In the genomic region with DNA sequence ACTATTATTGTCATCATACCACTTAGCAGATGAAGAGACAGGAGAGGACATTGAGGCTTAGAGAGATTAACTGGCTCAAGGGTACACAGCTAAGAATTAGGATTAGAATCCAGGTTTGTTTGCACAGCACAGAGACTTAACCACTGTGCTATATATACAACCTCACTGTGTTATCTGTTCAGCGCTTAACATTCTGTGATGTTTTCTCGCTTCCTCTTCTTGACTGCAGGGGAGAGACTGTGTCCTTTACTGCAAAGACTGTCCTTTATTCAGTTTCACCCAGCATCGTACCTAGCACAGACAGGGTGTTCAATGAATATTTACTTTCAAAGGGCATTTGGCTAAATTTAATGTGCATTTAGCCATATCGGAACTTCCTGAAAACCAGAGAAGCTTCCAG, we compare ENCODE assay signal across 11 cellular contexts.
DNase-seq lines count a peak whose midpoint lies in the region; ATAC-seq and TF ChIP-seq lines count a peak whose summit lies in the region.
"Had no signal": no experiment of that assay in that cellular context is flagged by ENCODE, and none has a peak within 500 bp of the region (broad histone marks: within the 10 kb centered on the region; RNA-seq: fewer than 3 reads in every experiment).

No MANE protein-coding gene starts in this region.

- no peaks in the 10 kb centered on the region for H3K9me3 ChIP-seq in OCI-LY3 (ENCODE audit: insufficient read depth, low read length)

- H3K9ac ChIP-seq in OCI-LY3 (ENCODE audit: low read length): 0 out of 2 replicates have a peak overlapping the region, but pooled peaks have one; percentile 9

- H3K4me3 ChIP-seq in OCI-LY3 (ENCODE audit: low read length): peak overlapping the region; percentile 54

- H3K79me2 ChIP-seq in OCI-LY3 (ENCODE audit: low read length): no peaks in the 10 kb centered on the region

- peaks cover 61% of the 10 kb centered on the region for H3K4me1 ChIP-seq in OCI-LY3 (ENCODE audit: low read length)

- H3K36me3 ChIP-seq in OCI-LY3 (replicated peaks; ENCODE audit: low read depth, low read length): no peaks in the 10 kb centered on the region

- H3K27me3 ChIP-seq in OCI-LY3 (ENCODE audit: low read depth, low read length): no peaks in the 10 kb centered on the region

- ATAC-seq in GM18520 (IDR thresholded peaks at IDR 0.05; ENCODE audit: unreplicated experiment): peak; percentile 98
- peak; percentile 99 for ATAC-seq in GM21390 (IDR thresholded peaks at IDR 0.05; ENCODE audit: unreplicated experiment)
- peak; percentile 94 for ATAC-seq in HG03066 (IDR thresholded peaks at IDR 0.05; ENCODE audit: low read depth, unreplicated experiment)
- ATAC-seq: activated CD8-positive, alpha-beta T cell treated with anti-CD3 and anti-CD28 coated beads, Interleukin-2, amount 10 ng/mL, durations not matched to agents 7 days and 5 days; SK-N-SH treated with all-trans-retinoic acid at 6 μM for 48 hours had no signal

- H4K20me1 ChIP-seq in OCI-LY3 (ENCODE audit: insufficient read depth, low read length): no peaks in the 10 kb centered on the region

- no peak for TF ChIP-seq CTCF in OCI-LY3 (IDR thresholded peaks at IDR 0.05; ENCODE audit: low read depth, low read length)

- peak overlapping the region; percentile 69 for H3K4me2 ChIP-seq in OCI-LY3 (ENCODE audit: low read length)

- DNase-seq in SHP77 (lab: John Stamatoyannopoulos, UW): no peak
- DNase-seq in activated T-cell treated with anti-CD3 and anti-CD28 coated beads for 4 hours: no peak
- DNase-seq in NCI-H748 treated with DMSO at 0.1 percent for 48 hours (lab: John Stamatoyannopoulos, UW): no peak
- DNase-seq in NCI-H2171 treated with DMSO at 0.1 percent for 48 hours (lab: John Stamatoyannopoulos, UW): no peak
- DNase-seq: activated CD8-positive, alpha-beta T cell treated with anti-CD3 and anti-CD28 coated beads, Interleukin-2, amount 10 ng/mL, durations not matched to agents 7 days and 5 days; endodermal cell had no signal

- H2AFZ ChIP-seq in OCI-LY3 (ENCODE audit: low read depth, low read length): no peak overlapping the region

- H3K27ac ChIP-seq in OCI-LY3 (ENCODE audit: low read length): peak overlapping the region; percentile 47
